8 cellular contexts compared by ENCODE assay signal in genomic region chr3:129942296-129942695, GRCh38. TPM values are rescaled to one million over a fixed set of nuclear protein-coding genes. Genes with fewer than 3 reads are reported as not detected.
A peak's percentile ranks its signal among the peaks of the same experiment; 100 is the strongest.
DNase-seq lines count a peak whose midpoint lies in the region; ATAC-seq, FAIRE-seq and TF ChIP-seq lines count a peak whose summit lies in the region.

No MANE protein-coding gene starts in this region.

- no peaks in the 10 kb centered on the region for H4K20me1 ChIP-seq in GM12878 (ENCODE audit: control insufficient read depth, insufficient read depth)

- H3K36me3 ChIP-seq in GM12878 (ENCODE audit: control insufficient read depth in 2 of 2, insufficient read depth in 2 of 2, low read length in 1 of 2) (no peaks in the 10 kb centered on the region), gastrocnemius medialis (no peaks in the 10 kb centered on the region)

- TF ChIP-seq POLR2A in GM12878 (IDR thresholded peaks at IDR 0.05; ENCODE audit: low read depth, low read length), result no peak
- TF ChIP-seq POLR2A in gastrocnemius medialis (IDR thresholded peaks at IDR 0.05), result no peak

- H3K27me3 ChIP-seq in GM12878 (replicated peaks in 1 of 2; ENCODE audit: control insufficient read depth in 2 of 2, insufficient read depth in 2 of 2, low read length in 1 of 2) (peaks cover 0 to 2% of the 10 kb centered on the region in 2 experiments; a peak in 1 of 4 replicates), gastrocnemius medialis (peaks cover 0 to 4% (median 0%) of the 10 kb centered on the region in 3 donors)

- no peak for DNase-seq in AG09309 (ENCODE audit: low read depth)
- peak; percentile 56 for DNase-seq in RPMI8226
- no peak for DNase-seq in GM12878 (ENCODE audit: low read depth, low spot score)
- peak; percentile 50 for DNase-seq in iPS DF 19.7 (ENCODE audit: low read depth, low spot score)
- peak; percentile 18 for DNase-seq in gastrocnemius medialis

- H3K27ac ChIP-seq in GM12878 (ENCODE audit: control insufficient read depth, insufficient read depth) (no peak overlapping the region), gastrocnemius medialis (no peak overlapping the region)

- H3K4me3 ChIP-seq in AG09309 (ENCODE audit: control insufficient read depth, low read depth, low read length) (no peak overlapping the region), GM12878 (no peak overlapping the region), gastrocnemius medialis (no peak overlapping the region)

- POLR2A ChIA-PET in GM12878 (lab: Charles Lee), result no interaction called here

- ATAC-seq in GM18867 (IDR thresholded peaks at IDR 0.05; ENCODE audit: unreplicated experiment) (peak; percentile 59), GM12878 (peak; percentile 97), gastrocnemius medialis (no peak), HG03457 (IDR thresholded peaks at IDR 0.05; ENCODE audit: unreplicated experiment) (no peak)

- SMC1A ChIA-PET in GM12878 (lab: Charles Lee; ENCODE audit: uncharacterized antibody, unreplicated experiment), result interaction anchor here (1.0 to 1.9 kb wide), 5 partner anchors 43 to 164 kb away, joined by 3 to 7 read pairs (median 4); no protein-coding TSS in a partner anchor

- BruUV-seq in GM12878 (replicated peaks; lab: Mats Ljungman, UMichigan), result no TSS peak

- no peak for TF ChIP-seq EP300 in GM12878 (IDR thresholded peaks at IDR 0.05; ENCODE audit: borderline replicate concordance in 1 of 2, control insufficient read depth in 1 of 2, low read depth in 2 of 2, low read length in 2 of 2)

- in situ Hi-C loops in GM12878 (cut with MboI) (no loop called here), gastrocnemius medialis (cut with MboI; ENCODE audit: low sequenced_read_pairs in 4 of 4) (loop anchor here in 3 of 4 donors (25.0 kb wide), 1 partner anchor 455 kb away; no protein-coding TSS in a partner anchor)

- no peak overlapping the region for H3K4me2 ChIP-seq in GM12878 (ENCODE audit: control insufficient read depth, insufficient read depth)

- H3K9ac ChIP-seq in GM12878 (ENCODE audit: control insufficient read depth, insufficient read depth, low read length), result no peak overlapping the region

- 6% methylated on average over 7 of the region's 7 CpGs for WGBS in GM12878 (ENCODE audit: insufficient coverage, insufficient replicate concordance, low lambda C conversion rate, missing lambda C conversion rate)

- intact Hi-C loops in GM12878 (cut with micrococcal nuclease; ENCODE audit: unreplicated experiment), result loop anchor here (2.0 to 5.0 kb wide), 2 partner anchors 50 to 157 kb away; no protein-coding TSS in a partner anchor
- intact Hi-C loops in gastrocnemius medialis (cut with DNase I; ENCODE audit: low total_unique reads), result loop anchor here (10.0 kb wide), 1 partner anchor 163 kb away; no protein-coding TSS in a partner anchor

- TF ChIP-seq RAD21 in GM12878 (IDR thresholded peaks at IDR 0.05; ENCODE audit: insufficient read depth, low read depth, low read length), result peak; percentile 78

- CTCF ChIA-PET in GM12878 (lab: Yijun Ruan, JAX), result interaction anchor here (0.7 to 3.6 kb wide), 22 partner anchors 11 to 473 kb away, joined by 3 to 30 read pairs (median 4); partner anchors contain the start of gene TMCC1

- H3K4me1 ChIP-seq in GM12878 (ENCODE audit: control insufficient read depth, insufficient read depth, low read length), result no peaks in the 10 kb centered on the region
- H3K4me1 ChIP-seq in gastrocnemius medialis, result no peaks in the 10 kb centered on the region

- H3K9me3 ChIP-seq in GM12878 (replicated peaks; ENCODE audit: control insufficient read depth, insufficient read depth, low read length), result no peaks in the 10 kb centered on the region
- H3K9me3 ChIP-seq in gastrocnemius medialis, result no peaks in the 10 kb centered on the region

- H2AFZ ChIP-seq in GM12878 (ENCODE audit: control insufficient read depth, low read depth, low read length), result no peak overlapping the region

- no peaks in the 10 kb centered on the region for H3K79me2 ChIP-seq in GM12878 (ENCODE audit: control insufficient read depth, insufficient read depth, low read length)

- TF ChIP-seq CTCF in AG09309 (IDR thresholded peaks at IDR 0.05; ENCODE audit: control insufficient read depth, insufficient read depth, low read depth, low read length, missing control alignments), result peak; percentile 85
- peak; percentile 76 for TF ChIP-seq CTCF in LNCAP (IDR thresholded peaks at IDR 0.05)
- TF ChIP-seq CTCF in GM12878 (IDR thresholded peaks at IDR 0.05 in 2 of 3, conservative IDR thresholded peaks at IDR 0.05 in 1 of 3; ENCODE audit: control insufficient read depth in 2 of 3, extremely low read depth in 1 of 3, insufficient read depth in 1 of 3, low read depth in 3 of 3, low read length in 3 of 3), result peak; percentile 48 to 69 (median 68)
- TF ChIP-seq CTCF in gastrocnemius medialis (IDR thresholded peaks at IDR 0.05 in 4 of 5, conservative IDR thresholded peaks at IDR 0.05 in 1 of 5), result peak; percentile 32 to 60 (median 50)

- RAD21 ChIA-PET in GM12878 (lab: Charles Lee; ENCODE audit: unreplicated experiment), result interaction anchor here (0.7 to 2.2 kb wide), 8 partner anchors 56 to 314 kb away, joined by 3 to 9 read pairs (median 4); no protein-coding TSS in a partner anchor

- peak; percentile 82 for FAIRE-seq in GM12878 (lab: Jason Lieb, UNC)

TF ChIP-seq in GM12878, 131 proteins besides CTCF, POLR2A, EP300 and RAD21:
- TF ChIP-seq JUND (IDR thresholded peaks at IDR 0.05; ENCODE audit: low read depth, low read length) (no peak), SMC3 (IDR thresholded peaks at IDR 0.05; ENCODE audit: borderline replicate concordance, low read length) (peak; percentile 61)
- TF ChIP-seq, protein P1, sequence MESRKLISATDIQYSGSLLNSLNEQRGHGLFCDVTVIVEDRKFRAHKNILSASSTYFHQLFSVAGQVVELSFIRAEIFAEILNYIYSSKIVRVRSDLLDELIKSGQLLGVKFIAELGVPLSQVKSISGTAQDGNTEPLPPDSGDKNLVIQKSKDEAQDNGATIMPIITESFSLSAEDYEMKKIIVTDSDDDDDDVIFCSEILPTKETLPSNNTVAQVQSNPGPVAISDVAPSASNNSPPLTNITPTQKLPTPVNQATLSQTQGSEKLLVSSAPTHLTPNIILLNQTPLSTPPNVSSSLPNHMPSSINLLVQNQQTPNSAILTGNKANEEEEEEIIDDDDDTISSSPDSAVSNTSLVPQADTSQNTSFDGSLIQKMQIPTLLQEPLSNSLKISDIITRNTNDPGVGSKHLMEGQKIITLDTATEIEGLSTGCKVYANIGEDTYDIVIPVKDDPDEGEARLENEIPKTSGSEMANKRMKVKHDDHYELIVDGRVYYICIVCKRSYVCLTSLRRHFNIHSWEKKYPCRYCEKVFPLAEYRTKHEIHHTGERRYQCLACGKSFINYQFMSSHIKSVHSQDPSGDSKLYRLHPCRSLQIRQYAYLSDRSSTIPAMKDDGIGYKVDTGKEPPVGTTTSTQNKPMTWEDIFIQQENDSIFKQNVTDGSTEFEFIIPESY (IDR thresholded peaks at IDR 0.05), result no peak

RNA-seq across cellular contexts. Expression of gene TRH, which starts 32.2 kb away (rescaled TPM):
- not detected in 2 replicates for total RNA-seq in GM12878 (2013; cell fraction: nucleolus; rRNA removed)
- total RNA-seq in GM12878 (2014; rRNA removed) (not detected in 2 replicates), GM12878 (2014; rRNA removed; fragmentation: Illumina TruSeq; extraction: Trizol) (not detected in 2 replicates), GM12878 (2021) (not detected in 2 replicates), gastrocnemius medialis (not detected)
- polyA plus RNA-seq in GM12878 (2011; ENCODE audit: low read depth), result not detected
- polyA plus RNA-seq in GM12878 (2011; rRNA removed) (not detected in 2 replicates), GM12878 (2014; fragmentation: Illumina TruSeq; extraction: Trizol) (not detected in 2 replicates), GM12878 (2014; fragmentation: Nextera tagmentation; extraction: Ambion mirVana) (not detected), GM12878 (2014; rRNA removed) (not detected in 2 replicates), GM12878 (2016; fragmentation: Nextera tagmentation; extraction: Ambion mirVana) (not detected)
- not detected in 2 replicates for polyA plus RNA-seq in GM12878 (2011; cell fraction: cytosol; rRNA removed)
- not detected in 2 replicates for polyA plus RNA-seq in GM12878 (2011; cell fraction: nucleus; rRNA removed)
- polyA plus RNA-seq in GM12878 (2012), result not detected in 2 replicates
- not detected in 2 replicates for polyA minus RNA-seq in GM12878 (2011; rRNA and poly(A)+ RNA removed)
- not detected in 2 replicates for polyA minus RNA-seq in GM12878 (2011; cell fraction: cytosol; rRNA and poly(A)+ RNA removed)
- not detected in 2 replicates for polyA minus RNA-seq in GM12878 (2011; cell fraction: nucleus; rRNA and poly(A)+ RNA removed)

RNA-seq across cellular contexts. Expression of gene TMCC1, which starts 48.8 kb away (rescaled TPM):
- 17.7 and 18.9 TPM in 2 replicates for total RNA-seq in GM12878 (2013; cell fraction: nucleolus; rRNA removed)
- total RNA-seq in GM12878 (2014; rRNA removed) (9.3 and 12.6 TPM in 2 replicates), GM12878 (2014; rRNA removed; fragmentation: Illumina TruSeq; extraction: Trizol) (11.3 and 11.6 TPM in 2 replicates), GM12878 (2021) (20.2 and 21.1 TPM in 2 replicates), gastrocnemius medialis (10 to 100 TPM; 18.8 to 24.7 (median 20.2) TPM)
- 2.4 TPM for polyA plus RNA-seq in GM12878 (2011; ENCODE audit: low read depth)
- polyA plus RNA-seq in GM12878 (2011; rRNA removed) (12.3 and 12.9 TPM in 2 replicates), GM12878 (2014; fragmentation: Illumina TruSeq; extraction: Trizol) (13.9 and 19.2 TPM in 2 replicates), GM12878 (2014; fragmentation: Nextera tagmentation; extraction: Ambion mirVana) (1 to 10 TPM; 2.3 to 3.1 TPM), GM12878 (2014; rRNA removed) (7.6 and 10.6 TPM in 2 replicates), GM12878 (2016; fragmentation: Nextera tagmentation; extraction: Ambion mirVana) (1 to 10 TPM; 5.6 to 5.9 TPM)
- polyA plus RNA-seq in GM12878 (2011; cell fraction: cytosol; rRNA removed), result 7.8 and 8.9 TPM in 2 replicates
- polyA plus RNA-seq in GM12878 (2011; cell fraction: nucleus; rRNA removed), result 4.5 and 4.8 TPM in 2 replicates
- polyA plus RNA-seq in GM12878 (2012), result 6.3 and 10.6 TPM in 2 replicates
- polyA minus RNA-seq in GM12878 (2011; rRNA and poly(A)+ RNA removed), result 16.2 and 19.2 TPM in 2 replicates
- polyA minus RNA-seq in GM12878 (2011; cell fraction: cytosol; rRNA and poly(A)+ RNA removed), result 8.2 and 11.0 TPM in 2 replicates
- polyA minus RNA-seq in GM12878 (2011; cell fraction: nucleus; rRNA and poly(A)+ RNA removed), result 7.7 and 11.2 TPM in 2 replicates

Comparison
In these comparisons a context has a peak if more than half of its experiments do, and no peak if none do; other contexts are left out.
1. DNase-seq: peak in RPMI8226 (single experiment), iPS DF 19.7 (single experiment) and gastrocnemius medialis (2 of 2); none in AG09309 (single experiment) and GM12878 (single experiment).
2. ATAC-seq: peak in GM18867 (single experiment) and GM12878 (single experiment); none in gastrocnemius medialis (0 of 2) and HG03457 (single experiment).
3. Peak in every context shown above with its lines, with median percentiles within 50 percentile points of each other: CTCF ChIP-seq.